Comparison of ENCODE assay signal across 37 cellular contexts in genomic region chr17:27418366-27418615, GRCh38.
"Had no signal": no experiment of that assay in that cellular context is flagged by ENCODE, and none has a peak within 500 bp of the region (broad histone marks: within the 10 kb centered on the region; RNA-seq: fewer than 3 reads in every experiment).

No MANE protein-coding gene starts in this region.

- H3K4me3 ChIP-seq: adrenal gland, ascending aorta, body of pancreas, breast epithelium, cardiac muscle cell had no signal

- H3K9me3 Mint-ChIP-seq: activated naive CD4-positive, alpha-beta T cell treated with anti-CD3 and anti-CD28 coated beads for 36 hours; activated naive CD4-positive, alpha-beta T cell treated with anti-CD3 and anti-CD28 coated beads, Interleukin-2, amount 10 ng/mL, durations not matched to agents 7 days and 5 days; activated naive CD4-positive, alpha-beta T cell treated with anti-CD3 and anti-CD28 coated beads, Interleukin-2, amount 50 U/mL, for 24 hours; activated naive CD4-positive, alpha-beta T cell treated with anti-CD3 and anti-CD28 coated beads, Interleukin-2, amount 50 U/mL, for 72 hours; activated naive CD8-positive, alpha-beta T cell treated with anti-CD3 and anti-CD28 coated beads for 36 hours; activated naive CD8-positive, alpha-beta T cell treated with anti-CD3 and anti-CD28 coated beads, Interleukin-2, amount 10 ng/mL, durations not matched to agents 7 days and 5 days; activated naive CD8-positive, alpha-beta T cell treated with anti-CD3 and anti-CD28 coated beads, Interleukin-2, amount 50 U/mL, for 24 hours; activated T-cell treated with anti-CD3 and anti-CD28 coated beads, Interleukin-2, amount 50 U/mL, for 24 hours; activated T-cell treated with anti-CD3 and anti-CD28 coated beads, Interleukin-2, amount 50 U/mL, for 4 hours; activated T-cell treated with anti-CD3 and anti-CD28 coated beads, Interleukin-2, amount 50 U/mL, for 72 hours; activated T-helper 1 cell treated with anti-CD3 and anti-CD28 coated beads, Interleukin-12 subunit alpha, Interleukin-12 subunit beta, Interleukin-2, Interleukin-4 antibody, amounts not matched to agents 30 ng/mL and 10 ng/mL and 1 ng/mL, durations not matched to agents 14 hours and 24 hours and 36 hours; activated T-helper 17 cell treated with anti-CD3 and anti-CD28 coated beads, Interleukin-2, amount 50 U/mL, for 72 hours; activated T-helper 2 cell treated with anti-CD3 and anti-CD28 coated beads, Interferon-gamma antibody, Interleukin-2, Interleukin-4, amounts not matched to agents 10 μg/mL and 5 μg/mL and 100 μg/mL, durations not matched to agents 14 hours and 24 hours and 36 hours; brain; central memory CD8-positive, alpha-beta T cell had no signal

- H3K27ac Mint-ChIP-seq: activated naive CD4-positive, alpha-beta T cell treated with anti-CD3 and anti-CD28 coated beads for 36 hours; activated naive CD4-positive, alpha-beta T cell treated with anti-CD3 and anti-CD28 coated beads, Interleukin-2, amount 10 ng/mL, durations not matched to agents 7 days and 5 days; activated naive CD4-positive, alpha-beta T cell treated with anti-CD3 and anti-CD28 coated beads, Interleukin-2, amount 50 U/mL, for 24 hours; activated naive CD4-positive, alpha-beta T cell treated with anti-CD3 and anti-CD28 coated beads, Interleukin-2, amount 50 U/mL, for 72 hours; activated naive CD8-positive, alpha-beta T cell; activated naive CD8-positive, alpha-beta T cell treated with anti-CD3 and anti-CD28 coated beads for 36 hours; activated naive CD8-positive, alpha-beta T cell treated with anti-CD3 and anti-CD28 coated beads, Interleukin-2, amount 10 ng/mL, durations not matched to agents 7 days and 5 days; activated naive CD8-positive, alpha-beta T cell treated with anti-CD3 and anti-CD28 coated beads, Interleukin-2, amount 50 U/mL, for 24 hours; activated T-cell treated with anti-CD3 and anti-CD28 coated beads, Interleukin-2, amount 50 U/mL, for 24 hours; activated T-cell treated with anti-CD3 and anti-CD28 coated beads, Interleukin-2, amount 50 U/mL, for 72 hours; activated T-helper 1 cell treated with anti-CD3 and anti-CD28 coated beads, Interleukin-12 subunit alpha, Interleukin-12 subunit beta, Interleukin-2, Interleukin-4 antibody, amounts not matched to agents 30 ng/mL and 10 ng/mL and 1 ng/mL, durations not matched to agents 14 hours and 24 hours and 36 hours; activated T-helper 17 cell treated with anti-CD3 and anti-CD28 coated beads, Interleukin-2, amount 50 U/mL, for 72 hours; activated T-helper 2 cell treated with anti-CD3 and anti-CD28 coated beads, Interferon-gamma antibody, Interleukin-2, Interleukin-4, amounts not matched to agents 10 μg/mL and 5 μg/mL and 100 μg/mL, durations not matched to agents 14 hours and 24 hours and 36 hours; brain had no signal

- H3K4me1 ChIP-seq: adrenal gland, ascending aorta, body of pancreas, breast epithelium had no signal

- H3K4me1 Mint-ChIP-seq: activated naive CD4-positive, alpha-beta T cell treated with anti-CD3 and anti-CD28 coated beads, Interleukin-2, amount 10 ng/mL, durations not matched to agents 7 days and 5 days; activated naive CD4-positive, alpha-beta T cell treated with anti-CD3 and anti-CD28 coated beads, Interleukin-2, amount 50 U/mL, for 24 hours; activated naive CD8-positive, alpha-beta T cell treated with anti-CD3 and anti-CD28 coated beads for 36 hours; activated naive CD8-positive, alpha-beta T cell treated with anti-CD3 and anti-CD28 coated beads, Interleukin-2, amount 50 U/mL, for 24 hours; activated T-helper 17 cell treated with anti-CD3 and anti-CD28 coated beads, Interleukin-2, amount 50 U/mL, for 72 hours; brain; central memory CD8-positive, alpha-beta T cell had no signal

- H3K36me3 Mint-ChIP-seq: activated naive CD4-positive, alpha-beta T cell treated with anti-CD3 and anti-CD28 coated beads, Interleukin-2, amount 10 ng/mL, durations not matched to agents 7 days and 5 days; activated naive CD4-positive, alpha-beta T cell treated with anti-CD3 and anti-CD28 coated beads, Interleukin-2, amount 50 U/mL, for 24 hours; activated naive CD4-positive, alpha-beta T cell treated with anti-CD3 and anti-CD28 coated beads, Interleukin-2, amount 50 U/mL, for 72 hours; activated naive CD8-positive, alpha-beta T cell; activated naive CD8-positive, alpha-beta T cell treated with anti-CD3 and anti-CD28 coated beads for 36 hours; activated naive CD8-positive, alpha-beta T cell treated with anti-CD3 and anti-CD28 coated beads, Interleukin-2, amount 10 ng/mL, durations not matched to agents 7 days and 5 days; brain had no signal

- H3K4me3 Mint-ChIP-seq: activated naive CD4-positive, alpha-beta T cell treated with anti-CD3 and anti-CD28 coated beads for 36 hours; activated naive CD4-positive, alpha-beta T cell treated with anti-CD3 and anti-CD28 coated beads, Interleukin-2, amount 10 ng/mL, durations not matched to agents 7 days and 5 days; activated naive CD4-positive, alpha-beta T cell treated with anti-CD3 and anti-CD28 coated beads, Interleukin-2, amount 50 U/mL, for 24 hours; activated naive CD8-positive, alpha-beta T cell; activated naive CD8-positive, alpha-beta T cell treated with anti-CD3 and anti-CD28 coated beads for 36 hours; activated naive CD8-positive, alpha-beta T cell treated with anti-CD3 and anti-CD28 coated beads, Interleukin-2, amount 10 ng/mL, durations not matched to agents 7 days and 5 days; activated naive CD8-positive, alpha-beta T cell treated with anti-CD3 and anti-CD28 coated beads, Interleukin-2, amount 50 U/mL, for 24 hours; activated T-cell treated with anti-CD3 and anti-CD28 coated beads, Interleukin-2, amount 50 U/mL, for 24 hours; activated T-cell treated with anti-CD3 and anti-CD28 coated beads, Interleukin-2, amount 50 U/mL, for 4 hours; activated T-cell treated with anti-CD3 and anti-CD28 coated beads, Interleukin-2, amount 50 U/mL, for 72 hours; activated T-helper 1 cell treated with anti-CD3 and anti-CD28 coated beads, Interleukin-12 subunit alpha, Interleukin-12 subunit beta, Interleukin-2, Interleukin-4 antibody, amounts not matched to agents 30 ng/mL and 10 ng/mL and 1 ng/mL, durations not matched to agents 14 hours and 24 hours and 36 hours; activated T-helper 17 cell treated with anti-CD3 and anti-CD28 coated beads, Interleukin-2, amount 50 U/mL, for 72 hours; brain; central memory CD8-positive, alpha-beta T cell had no signal

- H3K36me3 ChIP-seq: adrenal gland, ascending aorta, brain microvascular endothelial cell, breast epithelium, cardiac muscle cell had no signal

- H3K27me3 Mint-ChIP-seq: activated naive CD4-positive, alpha-beta T cell treated with anti-CD3 and anti-CD28 coated beads, Interleukin-2, amount 50 U/mL, for 24 hours; activated naive CD8-positive, alpha-beta T cell; activated naive CD8-positive, alpha-beta T cell treated with anti-CD3 and anti-CD28 coated beads for 36 hours; activated naive CD8-positive, alpha-beta T cell treated with anti-CD3 and anti-CD28 coated beads, Interleukin-2, amount 50 U/mL, for 24 hours; activated T-cell treated with anti-CD3 and anti-CD28 coated beads, Interleukin-2, amount 50 U/mL, for 24 hours; activated T-helper 17 cell treated with anti-CD3 and anti-CD28 coated beads, Interleukin-2, amount 50 U/mL, for 72 hours; central memory CD8-positive, alpha-beta T cell had no signal

- H3K27me3 ChIP-seq: adrenal gland, ascending aorta, body of pancreas, brain microvascular endothelial cell, breast epithelium, cardiac muscle cell had no signal

- H3K27ac ChIP-seq: adrenal gland, ascending aorta, body of pancreas, brain microvascular endothelial cell, breast epithelium, cardiac muscle cell had no signal

- ATAC-seq: activated naive CD4-positive, alpha-beta T cell treated with anti-CD3 and anti-CD28 coated beads, Interleukin-2, amount 50 U/mL, for 72 hours; activated naive CD8-positive, alpha-beta T cell treated with anti-CD3 and anti-CD28 coated beads, Interleukin-2, amount 50 U/mL, for 24 hours; activated T-cell treated with anti-CD3 and anti-CD28 coated beads, Interleukin-2, amount 50 U/mL, for 4 hours; activated T-cell treated with anti-CD3 and anti-CD28 coated beads, Interleukin-2, amount 50 U/mL, for 72 hours; activated T-helper 17 cell treated with anti-CD3 and anti-CD28 coated beads, Interleukin-2, amount 50 U/mL, for 72 hours; body of pancreas had no signal

- DNase-seq: activated gamma-delta T cell; activated gamma-delta T cell treated with Interleukin-2 at 50 U/mL for 16 hours; activated naive CD4-positive, alpha-beta T cell; activated naive CD4-positive, alpha-beta T cell treated with anti-CD3 and anti-CD28 coated beads for 36 hours; activated naive CD4-positive, alpha-beta T cell treated with anti-CD3 and anti-CD28 coated beads, Interleukin-2, amount 10 ng/mL, durations not matched to agents 7 days and 5 days; activated naive CD4-positive, alpha-beta T cell treated with anti-CD3 and anti-CD28 coated beads, Interleukin-2, amount 50 U/mL, for 16 hours; activated naive CD4-positive, alpha-beta T cell treated with Interleukin-2 at 50 U/mL for 16 hours; activated naive CD8-positive, alpha-beta T cell treated with anti-CD3 and anti-CD28 coated beads for 36 hours; activated naive CD8-positive, alpha-beta T cell treated with anti-CD3 and anti-CD28 coated beads, Interleukin-2, amount 10 ng/mL, durations not matched to agents 7 days and 5 days; activated naive CD8-positive, alpha-beta T cell treated with anti-CD3 and anti-CD28 coated beads, Interleukin-2, amount 50 U/mL, for 24 hours; activated T-cell treated with anti-CD3 and anti-CD28 coated beads for 4 hours; activated T-cell treated with anti-CD3 and anti-CD28 coated beads, Interleukin-2, amount 50 U/mL, for 1 hour; activated T-cell treated with anti-CD3 and anti-CD28 coated beads, Interleukin-2, amount 50 U/mL, for 24 hours; activated T-cell treated with anti-CD3 and anti-CD28 coated beads, Interleukin-2, amount 50 U/mL, for 4 hours; activated T-cell treated with anti-CD3 and anti-CD28 coated beads, Interleukin-2, amount 50 U/mL, for 48 hours; activated T-cell treated with anti-CD3 and anti-CD28 coated beads, Interleukin-2, amount 50 U/mL, for 72 hours; adrenal gland; amniotic stem cell; amygdala; anterior cingulate cortex; aorta; body of pancreas; brain microvascular endothelial cell; caudate nucleus; central memory CD4-positive, alpha-beta T cell; cerebellar nuclear complex had no signal

- H3K9me3 ChIP-seq: adrenal gland, ascending aorta, body of pancreas, breast epithelium had no signal
